Comparison of ENCODE assay signal across 17 cellular contexts in the genomic region with DNA sequence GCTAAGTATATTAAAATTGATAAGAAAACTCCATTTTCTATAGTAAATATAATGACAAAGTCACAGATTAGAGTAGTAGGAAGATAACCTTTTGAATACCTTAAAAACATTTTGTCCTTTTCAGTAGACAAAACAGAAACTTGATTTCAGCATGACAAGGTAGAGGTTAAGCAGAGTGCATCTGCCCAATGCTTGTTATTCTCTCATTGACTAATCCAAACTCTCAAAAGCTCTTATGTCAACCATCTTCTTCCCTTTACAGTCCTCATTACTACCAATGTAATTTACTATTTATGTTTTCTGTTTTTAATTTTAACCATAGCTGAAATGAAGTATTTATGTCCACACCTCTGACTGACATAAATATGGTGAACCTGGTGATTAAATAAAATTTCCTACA. TPM values are rescaled to one million over a fixed set of nuclear protein-coding genes. Genes with fewer than 3 reads are reported as not detected.
DNase-seq lines count a peak whose midpoint lies in the region; ATAC-seq and TF ChIP-seq lines count a peak whose summit lies in the region.
"Had no signal": no experiment of that assay in that cellular context is flagged by ENCODE, and none has a peak within 500 bp of the region (broad histone marks: within the 10 kb centered on the region; RNA-seq: fewer than 3 reads in every experiment).

No MANE protein-coding gene starts in this region.

- no peak overlapping the region for H3K9ac ChIP-seq in MM.1S (ENCODE audit: low read length)

- no peaks in the 10 kb centered on the region for H3K4me1 Mint-ChIP-seq in naive thymus-derived CD8-positive, alpha-beta T cell

- no peak overlapping the region for H3K27ac Mint-ChIP-seq in naive thymus-derived CD8-positive, alpha-beta T cell

- no peak overlapping the region for H3K4me3 Mint-ChIP-seq in naive thymus-derived CD8-positive, alpha-beta T cell

- H3K27me3 Mint-ChIP-seq in naive thymus-derived CD8-positive, alpha-beta T cell: peaks cover 0 to 7% (median 4%) of the 10 kb centered on the region in 5 donors

- no peaks in the 10 kb centered on the region for H3K4me1 ChIP-seq in MM.1S (ENCODE audit: low read length)

- no peak overlapping the region for H3K4me3 ChIP-seq in MM.1S (ENCODE audit: low read length)
- H3K4me3 ChIP-seq: adrenal gland, mucosa of descending colon had no signal

- H3K9me2 ChIP-seq in MM.1S (replicated peaks; ENCODE audit: insufficient read depth, low read length): no peaks in the 10 kb centered on the region

- DNase-seq in GM13976 (ENCODE audit: low spot score): peak; percentile 51
- DNase-seq in MM.1S: no peak
- DNase-seq in HCEC 1CT: no peak
- no peak for DNase-seq in GOT3 (lab: John Stamatoyannopoulos, UW)
- DNase-seq in naive thymus-derived CD8-positive, alpha-beta T cell: no peak
- DNase-seq: activated CD8-positive, alpha-beta memory T cell treated with anti-CD3 and anti-CD28 coated beads for 24 hours; adrenal gland; DMS153; mucosa of descending colon; stimulated activated CD4-positive, alpha-beta T cell treated with anti-CD3 and anti-CD28 coated beads, Interleukin-1b, Interleukin-23, amount 100 ng/mL, for 48 hours; stimulated activated naive CD4-positive, alpha-beta T cell had no signal

- no peak overlapping the region for H3K27ac ChIP-seq in MM.1S (ENCODE audit: low read length)
- H3K27ac ChIP-seq: adrenal gland had no signal

- H3K79me2 ChIP-seq in MM.1S (ENCODE audit: low read length): no peaks in the 10 kb centered on the region

- H3K36me3 ChIP-seq in MM.1S (replicated peaks; ENCODE audit: insufficient read depth, low read length): no peaks in the 10 kb centered on the region
- H3K36me3 ChIP-seq: adrenal gland had no signal

- no peaks in the 10 kb centered on the region for H3F3A ChIP-seq in MM.1S (ENCODE audit: insufficient read depth, low read length)

- H3K9me3 ChIP-seq in MM.1S (replicated peaks; ENCODE audit: insufficient read depth, low read length): no peaks in the 10 kb centered on the region
- H3K9me3 ChIP-seq: adrenal gland, mucosa of descending colon had no signal

- POLR2A ChIA-PET in naive thymus-derived CD8-positive, alpha-beta T cell (lab: Charles Lee): no interaction called here

- TF ChIP-seq CTCF in GM13976 (IDR thresholded peaks at IDR 0.05; ENCODE audit: borderline replicate concordance, control extremely low read depth, extremely low read depth, insufficient read depth, missing control alignments): no peak
- no peak for TF ChIP-seq CTCF in MM.1S (IDR thresholded peaks at IDR 0.05; ENCODE audit: low read length)

- no peaks in the 10 kb centered on the region for H3K36me3 Mint-ChIP-seq in naive thymus-derived CD8-positive, alpha-beta T cell

- H3K4me2 ChIP-seq in MM.1S (ENCODE audit: low read depth, low read length): no peak overlapping the region

- H3K9me3 Mint-ChIP-seq in naive thymus-derived CD8-positive, alpha-beta T cell: no peaks in the 10 kb centered on the region

- no peak overlapping the region for H2AFZ ChIP-seq in MM.1S (ENCODE audit: low read length)

- peak; percentile 66 for ATAC-seq in GM19035 (IDR thresholded peaks at IDR 0.05; ENCODE audit: unreplicated experiment)
- peak; percentile 72 for ATAC-seq in HG02588 (IDR thresholded peaks at IDR 0.05; ENCODE audit: unreplicated experiment)
- ATAC-seq in HG03280 (IDR thresholded peaks at IDR 0.05; ENCODE audit: unreplicated experiment): peak; percentile 87
- no peak for ATAC-seq in naive thymus-derived CD8-positive, alpha-beta T cell
- ATAC-seq: mucosa of descending colon, Panc1 had no signal

- H3K27me3 ChIP-seq in MM.1S (replicated peaks; ENCODE audit: insufficient read depth, low read length): peaks cover 9% of the 10 kb centered on the region; the same call in 1 of the 2 replicates
- H3K27me3 ChIP-seq: adrenal gland had no signal

- H4K20me1 ChIP-seq in MM.1S (ENCODE audit: insufficient read depth, low read length): no peaks in the 10 kb centered on the region

- in situ Hi-C loops in GM13976 (cut with MboI; ENCODE audit: low sequenced_read_pairs, unreplicated experiment): no loop called here

RNA-seq across cellular contexts. Expression of gene NIPAL1, which starts 11.1 kb away (rescaled TPM):
- 1 to 10 TPM; 2.2 to 2.5 TPM for total RNA-seq in naive thymus-derived CD8-positive, alpha-beta T cell
- polyA plus RNA-seq in naive thymus-derived CD8-positive, alpha-beta T cell: 1 to 10 TPM in 1 of 3 donors, under 1 TPM in 1, not detected in 1; 0.13 to 1.2 TPM

RNA-seq across cellular contexts. Expression of gene CNGA1, which starts 11.2 kb away (rescaled TPM):
- not detected for total RNA-seq in naive thymus-derived CD8-positive, alpha-beta T cell
- not detected for polyA plus RNA-seq in naive thymus-derived CD8-positive, alpha-beta T cell
- total RNA-seq: fibroblast of lung, pulmonary artery endothelial cell had no signal
- polyA plus RNA-seq: fibroblast of lung had no signal

Comparison
In these comparisons a context has a peak if more than half of its experiments do, and no peak if none do; other contexts are left out.
1. ATAC-seq: peak in GM19035 (single experiment), HG02588 (single experiment) and HG03280 (single experiment); none in naive thymus-derived CD8-positive, alpha-beta T cell (0 of 2).